15 cellular contexts compared by ENCODE assay signal in the genomic region with DNA sequence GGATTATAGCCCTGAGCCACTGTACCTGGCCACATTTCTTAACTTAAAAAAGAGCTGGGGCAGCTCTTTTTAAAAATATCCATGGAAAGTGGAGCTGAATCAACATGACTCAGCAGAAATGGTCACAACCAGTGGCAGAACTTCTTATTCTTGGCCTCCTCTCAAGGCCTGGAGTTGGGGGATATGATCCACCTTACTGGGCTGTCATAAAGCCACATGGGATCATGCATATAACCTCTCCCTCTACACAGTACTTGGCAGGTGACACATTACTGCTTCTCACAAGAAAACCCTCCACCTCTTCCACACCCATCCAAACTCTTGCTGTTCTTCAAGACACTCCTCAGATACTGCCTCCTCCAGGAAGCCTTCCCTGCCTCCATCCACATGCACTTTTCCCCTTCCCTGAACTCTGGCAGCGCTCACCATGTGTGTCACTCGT.
DNase-seq lines count a peak whose midpoint lies in the region; ATAC-seq and TF ChIP-seq lines count a peak whose summit lies in the region.
"Had no signal": no experiment of that assay in that cellular context is flagged by ENCODE, and none has a peak within 500 bp of the region (broad histone marks: within the 10 kb centered on the region; RNA-seq: fewer than 3 reads in every experiment).

No MANE protein-coding gene starts in this region.

- no peaks in the 10 kb centered on the region for H3K36me3 ChIP-seq in PC-3 (ENCODE audit: low read depth, low read length)

- peak overlapping the region; percentile 36 for H3K4me2 ChIP-seq in PC-3 (ENCODE audit: low read length)

- TF ChIP-seq CTCF in PC-3 (conservative IDR thresholded peaks at IDR 0.05; ENCODE audit: low read depth, low read length) = no peak
- TF ChIP-seq CTCF in epithelial cell of esophagus (IDR thresholded peaks at IDR 0.05; ENCODE audit: insufficient read depth, low read depth, low read length, missing control alignments) = no peak

- DNase-seq in EL = peak; percentile 23
- DNase-seq in PC-3 = peak; percentile 52
- DNase-seq in epithelial cell of esophagus (ENCODE audit: low read depth) = peak; percentile 14
- peak; percentile 50 for DNase-seq in skeletal muscle cell (ENCODE audit: low read depth)
- no peak for DNase-seq in NCI-H2227 treated with DMSO at 0.1 percent for 48 hours (lab: John Stamatoyannopoulos, UW)
- DNase-seq: activated B cell treated with CpG ODN at 0.5 μM for 24 hours; activated T-cell treated with anti-CD3 and anti-CD28 coated beads, Interleukin-2, amount 50 U/mL, for 48 hours; effector memory CD8-positive, alpha-beta T cell; heart left ventricle; naive thymus-derived CD4-positive, alpha-beta T cell; NCI-H2029; substantia nigra had no signal

- no peaks in the 10 kb centered on the region for H4K20me1 ChIP-seq in PC-3 (ENCODE audit: low read length)

- ATAC-seq in PC-3 (no peak), HG03108 (IDR thresholded peaks at IDR 0.05; ENCODE audit: unreplicated experiment) (no peak), HG03469 (IDR thresholded peaks at IDR 0.05; ENCODE audit: unreplicated experiment) (no peak)
- ATAC-seq: effector memory CD8-positive, alpha-beta T cell; heart left ventricle; naive thymus-derived CD4-positive, alpha-beta T cell; sciatic nerve had no signal

- H3K9ac ChIP-seq in PC-3 (ENCODE audit: low read length) = peak overlapping the region; percentile 77; the same call in 1 of the 2 replicates

- intact Hi-C loops in PC-3 (cut with micrococcal nuclease) = no loop called here

- peak overlapping the region; percentile 96 for H3K27ac ChIP-seq in PC-3 (ENCODE audit: low read length)
- H3K27ac ChIP-seq: heart left ventricle had no signal

- H2AFZ ChIP-seq in PC-3 (ENCODE audit: low read length) = no peak overlapping the region

- CTCF ChIA-PET in PC-3 (lab: Charles Lee) = interaction anchor here (0.5 kb wide), 1 partner anchor 1018 kb away, joined by 4 read pairs; no protein-coding TSS in a partner anchor

- H3K27me3 ChIP-seq in PC-3 (ENCODE audit: low read length) = no peaks in the 10 kb centered on the region
- H3K27me3 ChIP-seq: heart left ventricle had no signal

- POLR2A ChIA-PET in PC-3 (lab: Charles Lee; ENCODE audit: unreplicated experiment) = no interaction called here

- peaks cover 11% of the 10 kb centered on the region for H3F3A ChIP-seq in PC-3 (ENCODE audit: low read length, unreplicated experiment)

- no peaks in the 10 kb centered on the region for H3K9me2 ChIP-seq in PC-3 (replicated peaks; ENCODE audit: low read length)

- BruUV-seq in PC-3 (replicated peaks; lab: Mats Ljungman, UMichigan) = no TSS peak

- H3K4me3 ChIP-seq in PC-3 (ENCODE audit: low read length) (no peak overlapping the region), epithelial cell of esophagus (ENCODE audit: low read length) (no peak overlapping the region), skeletal muscle cell (ENCODE audit: low read depth, low read length) (no peak overlapping the region)
- H3K4me3 ChIP-seq: heart left ventricle had no signal

- peaks cover 42% of the 10 kb centered on the region for H3K4me1 ChIP-seq in PC-3 (ENCODE audit: insufficient read depth, low read length)

- H3K79me2 ChIP-seq in PC-3 (ENCODE audit: low read length) = no peaks in the 10 kb centered on the region

- H3K9me3 ChIP-seq in PC-3 (ENCODE audit: low read length) = no peaks in the 10 kb centered on the region
- H3K9me3 ChIP-seq: heart left ventricle had no signal
